24 cellular contexts compared by ENCODE assay signal in genomic region chr12:7032990-7033389, GRCh38. TPM values are rescaled to one million over a fixed set of nuclear protein-coding genes. Genes with fewer than 3 reads are reported as not detected.
A peak's percentile ranks its signal among the peaks of the same experiment; 100 is the strongest.
DNase-seq lines count a peak whose midpoint lies in the region; ATAC-seq, FAIRE-seq and TF ChIP-seq lines count a peak whose summit lies in the region.
"Had no signal": no experiment of that assay in that cellular context is flagged by ENCODE, and none has a peak within 500 bp of the region (broad histone marks: within the 10 kb centered on the region; RNA-seq: fewer than 3 reads in every experiment).

No MANE protein-coding gene starts in this region.

- TF ChIP-seq POLR2A in K562 (conservative IDR thresholded peaks at IDR 0.05): no peak
- no peak for TF ChIP-seq POLR2A in ovary (IDR thresholded peaks at IDR 0.05)

- peaks cover 5% of the 10 kb centered on the region for H3K4me1 Mint-ChIP-seq in activated CD8-positive, alpha-beta memory T cell treated with anti-CD3 and anti-CD28 coated beads, Interleukin-2, amount 10 ng/mL, durations not matched to agents 7 days and 5 days
- H3K4me1 Mint-ChIP-seq: CD14-positive monocyte had no signal

- H3K4me3 ChIP-seq in K562: no peak overlapping the region
- no peak overlapping the region for H3K4me3 ChIP-seq in neuronal stem cell (ENCODE audit: low read length in 2 of 2)
- H3K4me3 ChIP-seq in ovary: no peak overlapping the region
- H3K4me3 ChIP-seq: A549; BLaER1 treated with 17β-estradiol and CSF1 and Interleukin-3, amounts not matched to agents 10 nM and 100 nM; GM23338 had no signal

- H3K9ac ChIP-seq in K562 (ENCODE audit: insufficient read depth in 1 of 2, low read depth in 2 of 2, low read length in 2 of 2) (no peak overlapping the region), neuronal stem cell (ENCODE audit: low read depth, low read length, poor library complexity) (no peak overlapping the region)
- H3K9ac ChIP-seq: BLaER1 treated with 17β-estradiol and CSF1 and Interleukin-3, amounts not matched to agents 10 nM and 100 nM had no signal

- H3K79me2 ChIP-seq in K562 (ENCODE audit: control insufficient read depth, insufficient read depth, low read length): no peaks in the 10 kb centered on the region

- no peak for TF ChIP-seq RAD21 in K562 (CRISPR knock-in tag; conservative IDR thresholded peaks at IDR 0.05 in 1 of 2, IDR thresholded peaks at IDR 0.05 in 1 of 2)

- H3K27me3 ChIP-seq in K562 (ENCODE audit: control insufficient read depth in 2 of 2, insufficient read depth in 2 of 2, low read length in 2 of 2) (no peaks in the 10 kb centered on the region), neuronal stem cell (ENCODE audit: control insufficient read depth in 3 of 3, insufficient read depth in 3 of 3, low read depth in 1 of 3, low read length in 3 of 3) (no peaks in the 10 kb centered on the region), ovary (no peaks in the 10 kb centered on the region)
- H3K27me3 ChIP-seq: BE2C; BLaER1 treated with 17β-estradiol and CSF1 and Interleukin-3, amounts not matched to agents 10 nM and 100 nM had no signal

- H4K8ac ChIP-seq in neuronal stem cell (ENCODE audit: low read depth, low read length): no peak overlapping the region

- H3K23ac ChIP-seq in neuronal stem cell (ENCODE audit: low read depth, low read length, poor library complexity): no peak overlapping the region

- no peak overlapping the region for H2BK120ac ChIP-seq in neuronal stem cell (ENCODE audit: low read depth, low read length)

- no TSS peak for BruUV-seq in K562 (replicated peaks; lab: Mats Ljungman, UMichigan)

- no peak overlapping the region for H2BK12ac ChIP-seq in neuronal stem cell (ENCODE audit: low read length)

- H3K27me3 Mint-ChIP-seq in activated CD8-positive, alpha-beta memory T cell treated with anti-CD3 and anti-CD28 coated beads, Interleukin-2, amount 10 ng/mL, durations not matched to agents 7 days and 5 days: no peaks in the 10 kb centered on the region
- H3K27me3 Mint-ChIP-seq: CD4-positive, alpha-beta T cell had no signal

- TF ChIP-seq EP300 in K562 (IDR thresholded peaks at IDR 0.05; ENCODE audit: low read length): no peak
- no peak for TF ChIP-seq EP300 in ovary (IDR thresholded peaks at IDR 0.05)

- in situ Hi-C loops in K562 (cut with MboI): no loop called here

- H2AK5ac ChIP-seq in neuronal stem cell (ENCODE audit: low read depth, low read length): no peak overlapping the region

- POLR2A ChIA-PET in K562 (lab: Yijun Ruan, JAX): interaction anchor here (0.6 to 1.6 kb wide), 2 partner anchors 89 to 692 kb away, joined by 4 to 5 read pairs; partner anchors contain the start of genes C12orf57 and RNU7-1

- no peak overlapping the region for H4K91ac ChIP-seq in neuronal stem cell (ENCODE audit: low read depth, low read length, poor library complexity)

- no peak overlapping the region for H3K18ac ChIP-seq in neuronal stem cell (ENCODE audit: low read length)

- H3K4ac ChIP-seq in neuronal stem cell (ENCODE audit: low read length): no peak overlapping the region

- no peak overlapping the region for H3K4me3 Mint-ChIP-seq in activated CD8-positive, alpha-beta memory T cell treated with anti-CD3 and anti-CD28 coated beads, Interleukin-2, amount 10 ng/mL, durations not matched to agents 7 days and 5 days
- H3K4me3 Mint-ChIP-seq: CD14-positive monocyte; CD4-positive, alpha-beta T cell; CD8-positive, alpha-beta memory T cell; GM23338; H9; HFFc6 had no signal

- no peak for ATAC-seq in activated CD8-positive, alpha-beta memory T cell treated with anti-CD3 and anti-CD28 coated beads, Interleukin-2, amount 10 ng/mL, durations not matched to agents 7 days and 5 days
- ATAC-seq in K562: no peak; the same call in 2 of the 3 replicates
- ATAC-seq: A549, GM23338, HCT116 had no signal

- H3K27ac Mint-ChIP-seq in activated CD8-positive, alpha-beta memory T cell treated with anti-CD3 and anti-CD28 coated beads, Interleukin-2, amount 10 ng/mL, durations not matched to agents 7 days and 5 days: no peak overlapping the region
- H3K27ac Mint-ChIP-seq: CD4-positive, alpha-beta T cell; GM23338; H9; HFFc6 had no signal

- no peaks in the 10 kb centered on the region for H3K36me3 Mint-ChIP-seq in activated CD8-positive, alpha-beta memory T cell treated with anti-CD3 and anti-CD28 coated beads, Interleukin-2, amount 10 ng/mL, durations not matched to agents 7 days and 5 days
- H3K36me3 Mint-ChIP-seq: CD14-positive monocyte; CD8-positive, alpha-beta memory T cell had no signal

- 0% methylated on average over 2 of the region's 2 CpGs for WGBS in K562 (ENCODE audit: insufficient coverage, low coverage, missing lambda C conversion rate)
- WGBS in neuronal stem cell (ENCODE audit: extremely low coverage in 2 of 2, insufficient read length in 2 of 2, insufficient replicate concordance in 1 of 2), 2 donors: no CpG with 5 or more reads among the region's 2 CpGs
- 77 to 90% (median 77%) methylated on average over 2 of the region's 2 CpGs for WGBS in ovary, 3 donors

- no peaks in the 10 kb centered on the region for H4K20me1 ChIP-seq in K562 (replicated peaks; ENCODE audit: control insufficient read depth, insufficient read depth, low read length)
- H4K20me1 ChIP-seq: BLaER1 treated with 17β-estradiol and CSF1 and Interleukin-3, amounts not matched to agents 10 nM and 100 nM had no signal

- H3K27ac ChIP-seq in K562 (ENCODE audit: extremely low read depth, low read depth, low read length): no peak overlapping the region; the same call in 2 of the 3 replicates
- H3K27ac ChIP-seq in neuronal stem cell (replicated peaks; ENCODE audit: low read length): no peak overlapping the region
- H3K27ac ChIP-seq in ovary: no peak overlapping the region
- H3K27ac ChIP-seq: A549; BLaER1 treated with 17β-estradiol and CSF1 and Interleukin-3, amounts not matched to agents 10 nM and 100 nM had no signal

- no peak overlapping the region for H3K4me2 ChIP-seq in K562 (ENCODE audit: insufficient read depth, low read length)
- H3K4me2 ChIP-seq in neuronal stem cell (ENCODE audit: insufficient read depth, low read length, poor library complexity, severe bottlenecking): no peak overlapping the region
- H3K4me2 ChIP-seq: A549; BLaER1 treated with 17β-estradiol and CSF1 and Interleukin-3, amounts not matched to agents 10 nM and 100 nM; GM23338 had no signal

- TF ChIP-seq CTCF in K562 (IDR thresholded peaks at IDR 0.05 in 2 of 3, conservative IDR thresholded peaks at IDR 0.05 in 1 of 3; ENCODE audit: insufficient read depth in 2 of 3, low read depth in 1 of 3, low read length in 3 of 3) (no peak), ovary (IDR thresholded peaks at IDR 0.05) (no peak)

- peak overlapping the region; percentile 14 for H2BK5ac ChIP-seq in neuronal stem cell (ENCODE audit: low read length)

- H3K9me3 Mint-ChIP-seq in activated CD8-positive, alpha-beta memory T cell treated with anti-CD3 and anti-CD28 coated beads, Interleukin-2, amount 10 ng/mL, durations not matched to agents 7 days and 5 days (ENCODE audit: low read depth): no peaks in the 10 kb centered on the region
- H3K9me3 Mint-ChIP-seq: CD4-positive, alpha-beta T cell; CD8-positive, alpha-beta memory T cell had no signal

- no peaks in the 10 kb centered on the region for H3K79me1 ChIP-seq in neuronal stem cell (ENCODE audit: low read depth, low read length)

- DNase-seq in activated CD8-positive, alpha-beta memory T cell treated with anti-CD3 and anti-CD28 coated beads for 24 hours: peak; percentile 33
- DNase-seq in activated CD8-positive, alpha-beta memory T cell treated with anti-CD3 and anti-CD28 coated beads, Interleukin-2, amount 10 ng/mL, durations not matched to agents 7 days and 5 days: no peak
- DNase-seq in K562 (ENCODE audit: extremely low read depth in 1 of 4, low spot score in 3 of 4) (no peak), neuronal stem cell (ENCODE audit: low spot score) (no peak), ovary (no peak), NCI-H345 (lab: John Stamatoyannopoulos, UW) (no peak)
- DNase-seq: 8988T; ACHN; AML-193; BE2C; CD4-positive, alpha-beta T cell; CD8-positive, alpha-beta memory T cell; DMS 273 treated with DMSO at 0.1 percent for 48 hours; DND-41; H9; HFFc6 had no signal

- peaks cover 7 to 31% of the 10 kb centered on the region in 2 experiments; a peak in 3 of 5 replicates for H3K4me1 ChIP-seq in K562 (replicated peaks in 1 of 2; ENCODE audit: control insufficient read depth in 2 of 2, insufficient read depth in 2 of 2, low read length in 2 of 2)
- no peaks in the 10 kb centered on the region for H3K4me1 ChIP-seq in neuronal stem cell (ENCODE audit: control insufficient read depth in 2 of 2, insufficient read depth in 1 of 2, low read depth in 1 of 2, low read length in 2 of 2)
- H3K4me1 ChIP-seq in ovary (ENCODE audit: insufficient read depth): no peaks in the 10 kb centered on the region
- H3K4me1 ChIP-seq: A549, BE2C had no signal

- no peaks in the 10 kb centered on the region for H3K36me3 ChIP-seq in K562 (ENCODE audit: control insufficient read depth, insufficient read depth, low read length)
- no peaks in the 10 kb centered on the region for H3K36me3 ChIP-seq in neuronal stem cell (replicated peaks in 1 of 2; ENCODE audit: control insufficient read depth in 2 of 2, insufficient read depth in 2 of 2, low read length in 2 of 2)
- H3K36me3 ChIP-seq in ovary: no peaks in the 10 kb centered on the region
- H3K36me3 ChIP-seq: BE2C; BLaER1 treated with 17β-estradiol and CSF1 and Interleukin-3, amounts not matched to agents 10 nM and 100 nM had no signal

- FAIRE-seq in K562 (lab: Jason Lieb, UNC): peak; percentile 58
- FAIRE-seq: A549, D721Med, G401.6, GM12892 had no signal

- H3K9me3 ChIP-seq in K562 (replicated peaks; ENCODE audit: control insufficient read depth, insufficient read depth, low read depth, low read length): no peaks in the 10 kb centered on the region
- H3K9me3 ChIP-seq in neuronal stem cell (replicated peaks in 1 of 2; ENCODE audit: control insufficient read depth in 2 of 2, insufficient read depth in 1 of 2, low read depth in 1 of 2, low read length in 2 of 2): no peaks in the 10 kb centered on the region
- H3K9me3 ChIP-seq in ovary: no peaks in the 10 kb centered on the region
- H3K9me3 ChIP-seq: BE2C had no signal

- no peak overlapping the region for H2BK15ac ChIP-seq in neuronal stem cell (ENCODE audit: low read length)

- H3K9me1 ChIP-seq in K562 (ENCODE audit: control insufficient read depth, insufficient read depth, low read length): no peaks in the 10 kb centered on the region

- H2AFZ ChIP-seq in K562 (ENCODE audit: low read depth, low read length) (no peak overlapping the region), neuronal stem cell (ENCODE audit: low read length) (no peak overlapping the region)
- H2AFZ ChIP-seq: GM23338 had no signal

- CTCF ChIA-PET in activated CD8-positive, alpha-beta memory T cell treated with anti-CD3 and anti-CD28 coated beads, Interleukin-2, amount 10 ng/mL, durations not matched to agents 7 days and 5 days (lab: Charles Lee): interaction anchor here (1.4 kb wide), 1 partner anchor 15 kb away, joined by 5 read pairs; the partner anchor contains the start of gene LPCAT3
- CTCF ChIA-PET in K562 (lab: Yijun Ruan, JAX; ENCODE audit: low intra/inter-chr PET ratio): no interaction called here

- intact Hi-C loops in K562 (cut with micrococcal nuclease): no loop called here
- intact Hi-C loops in ovary (cut with DNase I): no loop called here

- no peak overlapping the region for H3K14ac ChIP-seq in neuronal stem cell (ENCODE audit: low read length)

RNA-seq across cellular contexts. Expression of gene LPCAT3, which starts 14.7 kb away (rescaled TPM):
- total RNA-seq in activated CD8-positive, alpha-beta memory T cell treated with anti-CD3 and anti-CD28 coated beads, Interleukin-2, amount 10 ng/mL, durations not matched to agents 7 days and 5 days: 10 to 100 TPM; 29.3 to 32.0 TPM
- 98.6 and 135 TPM in 2 replicates for total RNA-seq in K562 (2011; cell fraction: chromatin; rRNA removed; ENCODE audit: low replicate concordance)
- total RNA-seq in K562 (2011; cell fraction: nucleolus; rRNA removed): 109 and 111 TPM in 2 replicates
- total RNA-seq in K562 (2011; cell fraction: nucleoplasm; rRNA removed): 113 and 115 TPM in 2 replicates
- 14.3 and 17.4 TPM in 2 replicates for total RNA-seq in K562 (2014; rRNA removed)
- 22.2 and 22.4 TPM in 2 replicates for total RNA-seq in K562 (2014; rRNA removed; fragmentation: Illumina TruSeq; extraction: Trizol)
- 23.0 and 25.3 TPM in 2 replicates for total RNA-seq in K562 (2015; rRNA removed; fragmentation: Illumina TruSeq; extraction: Trizol)
- 31.1 and 32.5 TPM in 2 replicates for total RNA-seq in K562 (2021)
- 47.0 and 52.5 TPM in 2 replicates for polyA plus RNA-seq in K562 (2011; rRNA removed)
- polyA plus RNA-seq in K562 (2011; cell fraction: cytosol; rRNA removed): 49.0 and 53.0 TPM in 2 replicates
- 54.2 and 55.4 TPM in 2 replicates for polyA plus RNA-seq in K562 (2011; cell fraction: nucleus; rRNA removed)
- 22.1 and 29.4 TPM in 2 replicates for polyA plus RNA-seq in K562 (2012)
- polyA plus RNA-seq in K562 (2014; fragmentation: Illumina TruSeq; extraction: Trizol): 40.3 and 44.3 TPM in 2 replicates
- polyA plus RNA-seq in K562 (2014; fragmentation: Nextera tagmentation; extraction: Ambion mirVana): 1 to 10 TPM; 4.9 to 5.6 TPM
- 27.4 and 34.7 TPM in 2 replicates for polyA plus RNA-seq in K562 (2014; rRNA removed)
- 41.0 and 52.4 TPM in 2 replicates for polyA minus RNA-seq in K562 (2011; rRNA and poly(A)+ RNA removed)
- 21.6 and 22.0 TPM in 2 replicates for polyA minus RNA-seq in K562 (2011; cell fraction: cytosol; rRNA and poly(A)+ RNA removed)
- polyA minus RNA-seq in K562 (2011; cell fraction: nucleus; rRNA and poly(A)+ RNA removed): 19.3 and 28.1 TPM in 2 replicates
- 23.8 TPM for polyA plus RNA-seq in neuronal stem cell (2013, experiment 1 of 2)
- 23.7 TPM for polyA plus RNA-seq in neuronal stem cell (2013, experiment 2 of 2)
- total RNA-seq in ovary: 10 to 100 TPM; 15.5 to 51.2 (median 39.5) TPM
- 10 to 100 TPM; 22.5 to 44.0 TPM for polyA plus RNA-seq in ovary

RNA-seq across cellular contexts. Expression of gene C1S, which starts 27.5 kb away (rescaled TPM):
- 1 to 10 TPM; 1.6 to 2.5 TPM for total RNA-seq in activated CD8-positive, alpha-beta memory T cell treated with anti-CD3 and anti-CD28 coated beads, Interleukin-2, amount 10 ng/mL, durations not matched to agents 7 days and 5 days
- total RNA-seq in K562 (2011; cell fraction: chromatin; rRNA removed; ENCODE audit: low replicate concordance): 3.2 and 4.9 TPM in 2 replicates
- 1.8 and 2.7 TPM in 2 replicates for total RNA-seq in K562 (2011; cell fraction: nucleolus; rRNA removed)
- 1.8 and 2.6 TPM in 2 replicates for total RNA-seq in K562 (2011; cell fraction: nucleoplasm; rRNA removed)
- total RNA-seq in K562 (2014; rRNA removed): 0.04 and 0.27 TPM in 2 replicates
- total RNA-seq in K562 (2014; rRNA removed; fragmentation: Illumina TruSeq; extraction: Trizol): 0.29 and 0.35 TPM in 2 replicates
- 0.08 and 0.25 TPM in 2 replicates for total RNA-seq in K562 (2015; rRNA removed; fragmentation: Illumina TruSeq; extraction: Trizol)
- total RNA-seq in K562 (2021): 0.84 and 1.2 TPM in 2 replicates
- polyA plus RNA-seq in K562 (2011; rRNA removed): 0.39 and 0.95 TPM in 2 replicates
- polyA plus RNA-seq in K562 (2011; cell fraction: cytosol; rRNA removed): 0.09 and 0.18 TPM in 2 replicates
- 2.1 and 3.7 TPM in 2 replicates for polyA plus RNA-seq in K562 (2011; cell fraction: nucleus; rRNA removed)
- polyA plus RNA-seq in K562 (2012): 0.26 and 0.48 TPM in 2 replicates
- polyA plus RNA-seq in K562 (2014; fragmentation: Illumina TruSeq; extraction: Trizol): 0.45 and 0.46 TPM in 2 replicates
- under 1 TPM; 0.08 to 0.11 TPM for polyA plus RNA-seq in K562 (2014; fragmentation: Nextera tagmentation; extraction: Ambion mirVana)
- polyA plus RNA-seq in K562 (2014; rRNA removed): 0.12 and 0.26 TPM in 2 replicates
- 0.28 and 0.87 TPM in 2 replicates for polyA minus RNA-seq in K562 (2011; rRNA and poly(A)+ RNA removed)
- not detected in 2 replicates for polyA minus RNA-seq in K562 (2011; cell fraction: cytosol; rRNA and poly(A)+ RNA removed)
- 1.2 and 1.8 TPM in 2 replicates for polyA minus RNA-seq in K562 (2011; cell fraction: nucleus; rRNA and poly(A)+ RNA removed)
- polyA plus RNA-seq in neuronal stem cell (2013, experiment 1 of 2): 1.7 TPM
- polyA plus RNA-seq in neuronal stem cell (2013, experiment 2 of 2): 2.0 TPM
- total RNA-seq in ovary: 1,000 to 10,000 TPM in 3 of 7 donors, 100 to 1,000 TPM in 4; 499 to 1,495 (median 773) TPM
- 1,000 to 10,000 TPM in 1 of 2 donors, 100 to 1,000 TPM in 1; 952 to 1,168 TPM for polyA plus RNA-seq in ovary
- polyA plus RNA-seq: CD14-positive monocyte; CD8-positive, alpha-beta memory T cell had no signal

RNA-seq across cellular contexts. Expression of gene C1R, which starts 59.3 kb away (rescaled TPM):
- total RNA-seq in activated CD8-positive, alpha-beta memory T cell treated with anti-CD3 and anti-CD28 coated beads, Interleukin-2, amount 10 ng/mL, durations not matched to agents 7 days and 5 days: 1 to 10 TPM; 4.0 to 5.3 TPM
- 1.5 and 1.9 TPM in 2 replicates for total RNA-seq in K562 (2011; cell fraction: chromatin; rRNA removed; ENCODE audit: low replicate concordance)
- total RNA-seq in K562 (2011; cell fraction: nucleolus; rRNA removed): 0.50 and 0.66 TPM in 2 replicates
- 0.37 and 1.8 TPM in 2 replicates for total RNA-seq in K562 (2011; cell fraction: nucleoplasm; rRNA removed)
- total RNA-seq in K562 (2014; rRNA removed) (0.16 and 1.0 TPM in 2 replicates), K562 (2014; rRNA removed; fragmentation: Illumina TruSeq; extraction: Trizol) (0.13 and 0.33 TPM in 2 replicates), K562 (2015; rRNA removed; fragmentation: Illumina TruSeq; extraction: Trizol) (0.14 and 0.19 TPM in 2 replicates), K562 (2021) (0.96 and 1.0 TPM in 2 replicates), ovary (1,000 to 10,000 TPM in 3 of 7 donors, 100 to 1,000 TPM in 4; 472 to 1,524 (median 759) TPM)
- polyA plus RNA-seq in K562 (2011; rRNA removed) (0.33 and 0.81 TPM in 2 replicates), K562 (2014; fragmentation: Illumina TruSeq; extraction: Trizol) (0.33 and 0.36 TPM in 2 replicates), K562 (2014; fragmentation: Nextera tagmentation; extraction: Ambion mirVana) (under 1 TPM in 1 of 2 experiments, not detected in 1; 0.07 TPM), K562 (2014; rRNA removed) (0.11 and 0.53 TPM in 2 replicates), ovary (1,000 to 10,000 TPM in 1 of 2 donors, 100 to 1,000 TPM in 1; 796 to 1,393 TPM)
- 0.42 and 0.77 TPM in 2 replicates for polyA plus RNA-seq in K562 (2011; cell fraction: cytosol; rRNA removed)
- 1.4 and 2.8 TPM in 2 replicates for polyA plus RNA-seq in K562 (2011; cell fraction: nucleus; rRNA removed)
- polyA plus RNA-seq in K562 (2012): 0.20 and 0.98 TPM in 2 replicates
- 0.28 and 0.99 TPM in 2 replicates for polyA minus RNA-seq in K562 (2011; rRNA and poly(A)+ RNA removed)
- 1.5 TPM in 1 of 2 replicates, not detected in the other for polyA minus RNA-seq in K562 (2011; cell fraction: cytosol; rRNA and poly(A)+ RNA removed)
- 0.40 and 0.67 TPM in 2 replicates for polyA minus RNA-seq in K562 (2011; cell fraction: nucleus; rRNA and poly(A)+ RNA removed)
- polyA plus RNA-seq in neuronal stem cell (2013, experiment 1 of 2): 7.2 TPM
- polyA plus RNA-seq in neuronal stem cell (2013, experiment 2 of 2): 7.5 TPM

Comparison
In these comparisons a context has a peak if more than half of its experiments do, and no peak if none do; other contexts are left out.
1. RNA of gene C1S, which starts 27.5 kb away (total RNA-seq): 499 to 1,495 TPM in ovary; 1.6 to 2.5 TPM in activated CD8-positive, alpha-beta memory T cell treated with anti-CD3 and anti-CD28 coated beads, Interleukin-2, amount 10 ng/mL, durations not matched to agents 7 days and 5 days and 0.04 to 4.9 TPM in K562; every median in the first group is over 10 times any median in the second.
2. RNA of gene C1R, which starts 59.3 kb away (total RNA-seq): 472 to 1,524 TPM in ovary; 4.0 to 5.3 TPM in activated CD8-positive, alpha-beta memory T cell treated with anti-CD3 and anti-CD28 coated beads, Interleukin-2, amount 10 ng/mL, durations not matched to agents 7 days and 5 days and 0.13 to 1.9 TPM in K562; every median in the first group is over 10 times any median in the second.